In the genomic region with DNA sequence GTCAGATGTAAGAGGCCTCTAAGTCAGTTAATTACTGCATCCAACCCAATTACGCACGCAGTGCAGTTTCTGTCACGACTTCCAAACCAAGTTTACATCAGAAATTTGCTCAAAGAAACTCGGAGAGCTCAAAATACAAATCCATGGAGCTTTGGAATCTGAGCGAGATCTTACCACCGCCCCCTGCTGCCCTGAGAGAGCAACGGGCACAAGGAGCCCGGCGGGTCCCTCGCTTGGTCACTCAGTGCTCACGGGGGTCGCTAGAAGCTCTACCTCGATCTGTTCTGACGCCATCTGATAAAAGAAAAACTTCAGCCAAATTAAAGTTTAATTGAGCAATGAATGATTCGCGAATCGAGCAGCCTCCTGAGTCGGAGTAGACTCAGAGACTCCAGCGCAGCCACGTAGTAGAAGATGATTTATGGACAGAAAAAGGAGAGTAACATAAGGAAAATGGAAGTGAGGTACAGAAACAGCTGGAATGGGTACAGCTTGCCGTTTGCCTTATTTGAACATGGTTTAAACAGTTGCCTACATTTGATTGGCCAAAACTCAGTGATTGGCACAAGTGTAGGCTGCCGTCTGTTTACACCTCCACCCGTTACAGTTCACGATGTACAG, we compare ENCODE assay signal across 1 cellular context.
TF ChIP-seq lines count a peak whose summit lies in the region.

No MANE protein-coding gene starts in this region.

TF ChIP-seq in GM23338, 12 proteins besides CTCF, POLR2A, EP300 and RAD21 (continued from another document):
- TF ChIP-seq, protein P1, sequence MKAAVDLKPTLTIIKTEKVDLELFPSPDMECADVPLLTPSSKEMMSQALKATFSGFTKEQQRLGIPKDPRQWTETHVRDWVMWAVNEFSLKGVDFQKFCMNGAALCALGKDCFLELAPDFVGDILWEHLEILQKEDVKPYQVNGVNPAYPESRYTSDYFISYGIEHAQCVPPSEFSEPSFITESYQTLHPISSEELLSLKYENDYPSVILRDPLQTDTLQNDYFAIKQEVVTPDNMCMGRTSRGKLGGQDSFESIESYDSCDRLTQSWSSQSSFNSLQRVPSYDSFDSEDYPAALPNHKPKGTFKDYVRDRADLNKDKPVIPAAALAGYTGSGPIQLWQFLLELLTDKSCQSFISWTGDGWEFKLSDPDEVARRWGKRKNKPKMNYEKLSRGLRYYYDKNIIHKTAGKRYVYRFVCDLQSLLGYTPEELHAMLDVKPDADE (IDR thresholded peaks at IDR 0.05): no peak
- TF ChIP-seq, protein P2, sequence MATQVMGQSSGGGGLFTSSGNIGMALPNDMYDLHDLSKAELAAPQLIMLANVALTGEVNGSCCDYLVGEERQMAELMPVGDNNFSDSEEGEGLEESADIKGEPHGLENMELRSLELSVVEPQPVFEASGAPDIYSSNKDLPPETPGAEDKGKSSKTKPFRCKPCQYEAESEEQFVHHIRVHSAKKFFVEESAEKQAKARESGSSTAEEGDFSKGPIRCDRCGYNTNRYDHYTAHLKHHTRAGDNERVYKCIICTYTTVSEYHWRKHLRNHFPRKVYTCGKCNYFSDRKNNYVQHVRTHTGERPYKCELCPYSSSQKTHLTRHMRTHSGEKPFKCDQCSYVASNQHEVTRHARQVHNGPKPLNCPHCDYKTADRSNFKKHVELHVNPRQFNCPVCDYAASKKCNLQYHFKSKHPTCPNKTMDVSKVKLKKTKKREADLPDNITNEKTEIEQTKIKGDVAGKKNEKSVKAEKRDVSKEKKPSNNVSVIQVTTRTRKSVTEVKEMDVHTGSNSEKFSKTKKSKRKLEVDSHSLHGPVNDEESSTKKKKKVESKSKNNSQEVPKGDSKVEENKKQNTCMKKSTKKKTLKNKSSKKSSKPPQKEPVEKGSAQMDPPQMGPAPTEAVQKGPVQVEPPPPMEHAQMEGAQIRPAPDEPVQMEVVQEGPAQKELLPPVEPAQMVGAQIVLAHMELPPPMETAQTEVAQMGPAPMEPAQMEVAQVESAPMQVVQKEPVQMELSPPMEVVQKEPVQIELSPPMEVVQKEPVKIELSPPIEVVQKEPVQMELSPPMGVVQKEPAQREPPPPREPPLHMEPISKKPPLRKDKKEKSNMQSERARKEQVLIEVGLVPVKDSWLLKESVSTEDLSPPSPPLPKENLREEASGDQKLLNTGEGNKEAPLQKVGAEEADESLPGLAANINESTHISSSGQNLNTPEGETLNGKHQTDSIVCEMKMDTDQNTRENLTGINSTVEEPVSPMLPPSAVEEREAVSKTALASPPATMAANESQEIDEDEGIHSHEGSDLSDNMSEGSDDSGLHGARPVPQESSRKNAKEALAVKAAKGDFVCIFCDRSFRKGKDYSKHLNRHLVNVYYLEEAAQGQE (IDR thresholded peaks at IDR 0.05; ENCODE audit: unreplicated experiment): no peak
- no peak for TF ChIP-seq CREB1 (CRISPR knock-in tag; IDR thresholded peaks at IDR 0.05; ENCODE audit: low read depth)
- TF ChIP-seq, protein P3, sequence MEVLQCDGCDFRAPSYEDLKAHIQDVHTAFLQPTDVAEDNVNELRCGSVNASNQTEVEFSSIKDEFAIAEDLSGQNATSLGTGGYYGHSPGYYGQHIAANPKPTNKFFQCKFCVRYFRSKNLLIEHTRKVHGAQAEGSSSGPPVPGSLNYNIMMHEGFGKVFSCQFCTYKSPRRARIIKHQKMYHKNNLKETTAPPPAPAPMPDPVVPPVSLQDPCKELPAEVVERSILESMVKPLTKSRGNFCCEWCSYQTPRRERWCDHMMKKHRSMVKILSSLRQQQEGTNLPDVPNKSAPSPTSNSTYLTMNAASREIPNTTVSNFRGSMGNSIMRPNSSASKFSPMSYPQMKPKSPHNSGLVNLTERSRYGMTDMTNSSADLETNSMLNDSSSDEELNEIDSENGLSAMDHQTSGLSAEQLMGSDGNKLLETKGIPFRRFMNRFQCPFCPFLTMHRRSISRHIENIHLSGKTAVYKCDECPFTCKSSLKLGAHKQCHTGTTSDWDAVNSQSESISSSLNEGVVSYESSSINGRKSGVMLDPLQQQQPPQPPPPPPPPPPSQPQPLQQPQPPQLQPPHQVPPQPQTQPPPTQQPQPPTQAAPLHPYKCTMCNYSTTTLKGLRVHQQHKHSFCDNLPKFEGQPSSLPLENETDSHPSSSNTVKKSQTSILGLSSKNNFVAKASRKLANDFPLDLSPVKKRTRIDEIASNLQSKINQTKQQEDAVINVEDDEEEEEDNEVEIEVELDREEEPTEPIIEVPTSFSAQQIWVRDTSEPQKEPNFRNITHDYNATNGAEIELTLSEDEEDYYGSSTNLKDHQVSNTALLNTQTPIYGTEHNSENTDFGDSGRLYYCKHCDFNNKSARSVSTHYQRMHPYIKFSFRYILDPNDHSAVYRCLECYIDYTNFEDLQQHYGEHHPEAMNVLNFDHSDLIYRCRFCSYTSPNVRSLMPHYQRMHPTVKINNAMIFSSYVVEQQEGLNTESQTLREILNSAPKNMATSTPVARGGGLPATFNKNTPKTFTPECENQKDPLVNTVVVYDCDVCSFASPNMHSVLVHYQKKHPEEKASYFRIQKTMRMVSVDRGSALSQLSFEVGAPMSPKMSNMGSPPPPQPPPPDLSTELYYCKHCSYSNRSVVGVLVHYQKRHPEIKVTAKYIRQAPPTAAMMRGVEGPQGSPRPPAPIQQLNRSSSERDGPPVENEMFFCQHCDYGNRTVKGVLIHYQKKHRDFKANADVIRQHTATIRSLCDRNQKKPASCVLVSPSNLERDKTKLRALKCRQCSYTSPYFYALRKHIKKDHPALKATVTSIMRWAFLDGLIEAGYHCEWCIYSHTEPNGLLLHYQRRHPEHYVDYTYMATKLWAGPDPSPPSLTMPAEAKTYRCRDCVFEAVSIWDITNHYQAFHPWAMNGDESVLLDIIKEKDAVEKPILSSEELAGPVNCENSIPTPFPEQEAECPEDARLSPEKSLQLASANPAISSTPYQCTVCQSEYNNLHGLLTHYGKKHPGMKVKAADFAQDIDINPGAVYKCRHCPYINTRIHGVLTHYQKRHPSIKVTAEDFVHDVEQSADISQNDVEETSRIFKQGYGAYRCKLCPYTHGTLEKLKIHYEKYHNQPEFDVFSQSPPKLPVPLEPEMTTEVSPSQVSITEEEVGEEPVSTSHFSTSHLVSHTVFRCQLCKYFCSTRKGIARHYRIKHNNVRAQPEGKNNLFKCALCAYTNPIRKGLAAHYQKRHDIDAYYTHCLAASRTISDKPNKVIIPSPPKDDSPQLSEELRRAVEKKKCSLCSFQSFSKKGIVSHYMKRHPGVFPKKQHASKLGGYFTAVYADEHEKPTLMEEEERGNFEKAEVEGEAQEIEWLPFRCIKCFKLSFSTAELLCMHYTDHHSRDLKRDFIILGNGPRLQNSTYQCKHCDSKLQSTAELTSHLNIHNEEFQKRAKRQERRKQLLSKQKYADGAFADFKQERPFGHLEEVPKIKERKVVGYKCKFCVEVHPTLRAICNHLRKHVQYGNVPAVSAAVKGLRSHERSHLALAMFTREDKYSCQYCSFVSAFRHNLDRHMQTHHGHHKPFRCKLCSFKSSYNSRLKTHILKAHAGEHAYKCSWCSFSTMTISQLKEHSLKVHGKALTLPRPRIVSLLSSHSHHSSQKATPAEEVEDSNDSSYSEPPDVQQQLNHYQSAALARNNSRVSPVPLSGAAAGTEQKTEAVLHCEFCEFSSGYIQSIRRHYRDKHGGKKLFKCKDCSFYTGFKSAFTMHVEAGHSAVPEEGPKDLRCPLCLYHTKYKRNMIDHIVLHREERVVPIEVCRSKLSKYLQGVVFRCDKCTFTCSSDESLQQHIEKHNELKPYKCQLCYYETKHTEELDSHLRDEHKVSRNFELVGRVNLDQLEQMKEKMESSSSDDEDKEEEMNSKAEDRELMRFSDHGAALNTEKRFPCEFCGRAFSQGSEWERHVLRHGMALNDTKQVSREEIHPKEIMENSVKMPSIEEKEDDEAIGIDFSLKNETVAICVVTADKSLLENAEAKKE (CRISPR knock-in tag; IDR thresholded peaks at IDR 0.05): no peak
- TF ChIP-seq ZNF331 (CRISPR knock-in tag; IDR thresholded peaks at IDR 0.05; ENCODE audit: low read depth): no peak
- no peak for TF ChIP-seq EZH2 (IDR thresholded peaks at IDR 0.05; ENCODE audit: low read depth, unreplicated experiment)
- no peak for TF ChIP-seq STAT1 (IDR thresholded peaks at IDR 0.05; ENCODE audit: unreplicated experiment)
- no peak for TF ChIP-seq JUNB (IDR thresholded peaks at IDR 0.05; ENCODE audit: unreplicated experiment)
- no peak for TF ChIP-seq ZNF114 (CRISPR knock-in tag; IDR thresholded peaks at IDR 0.05)
- no peak for TF ChIP-seq NANOG (IDR thresholded peaks at IDR 0.05; ENCODE audit: borderline replicate concordance)
